1 cellular context compared by ENCODE assay signal in genomic region chr9:132160802-132161742, GRCh38.
TF ChIP-seq lines count a peak whose summit lies in the region.

No MANE protein-coding gene starts in this region.

TF ChIP-seq in IMR-90, 13 proteins besides CTCF, POLR2A, EP300 and RAD21 (continued from another document):
- TF ChIP-seq NFE2L2 (IDR thresholded peaks at IDR 0.05; ENCODE audit: low read depth, low read length) (no peak), MXI1 (IDR thresholded peaks at IDR 0.05; ENCODE audit: borderline replicate concordance, low read depth, low read length) (no peak), CEBPB (IDR thresholded peaks at IDR 0.05; ENCODE audit: low read depth, low read length) (no peak), CHD1 (IDR thresholded peaks at IDR 0.05; ENCODE audit: low read depth, low read length) (no peak), ELK1 (IDR thresholded peaks at IDR 0.05; ENCODE audit: borderline replicate concordance, low read depth, low read length) (no peak), USF2 (IDR thresholded peaks at IDR 0.05; ENCODE audit: low read depth, low read length) (no peak)
TF ChIP-seq in IMR-90: peak in this region for 0.
